ENCODE assay signal across 7 cellular contexts in genomic region chr13:19960673-19961015, GRCh38. TPM values are rescaled to one million over a fixed set of nuclear protein-coding genes. Genes with fewer than 3 reads are reported as not detected.
DNase-seq lines count a peak whose midpoint lies in the region; ATAC-seq and TF ChIP-seq lines count a peak whose summit lies in the region.

No MANE protein-coding gene starts in this region.

- H3K27ac ChIP-seq in HCT116 (ENCODE audit: low read depth, low read length) (no peak overlapping the region; the same call in 1 of the 2 replicates), SK-N-MC (0 out of 2 replicates have a peak overlapping the region, but pooled peaks have one; percentile 3), esophagus muscularis mucosa (replicated peaks in 1 of 4) (peak overlapping the region; percentile 97 to 99 (median 98))

- intact Hi-C loops in HCT116 (cut with micrococcal nuclease): loop anchor here (2.0 kb wide), 1 partner anchor 34 kb away; no protein-coding TSS in a partner anchor
- intact Hi-C loops in esophagus muscularis mucosa (cut with DNase I): loop anchor here (5.0 kb wide), 1 partner anchor 33 kb away; no protein-coding TSS in a partner anchor

- H3K27me3 ChIP-seq in HCT116 (ENCODE audit: insufficient read depth, low read length): no peaks in the 10 kb centered on the region
- H3K27me3 ChIP-seq in esophagus muscularis mucosa: no peaks in the 10 kb centered on the region

- H2AFZ ChIP-seq in HCT116 (ENCODE audit: low read depth, low read length, poor library complexity, severe bottlenecking): no peak overlapping the region

- H3K4me3 ChIP-seq in HCT116 (replicated peaks in 1 of 2; ENCODE audit: low read depth in 1 of 2, low read length in 2 of 2) (peak overlapping the region; percentile 0 to 89; a peak in 3 of 4 replicates), SK-N-MC (peak overlapping the region; percentile 93), esophagus muscularis mucosa (peak overlapping the region; percentile 70 to 84 (median 73)), skeletal muscle cell (ENCODE audit: low read depth, low read length) (peak overlapping the region; percentile 88)

- 84% methylated on average over 2 of the region's 2 CpGs for WGBS in esophagus muscularis mucosa

- no peak for TF ChIP-seq EP300 in esophagus muscularis mucosa (IDR thresholded peaks at IDR 0.05)

- peaks cover 15 to 22% of the 10 kb centered on the region in 2 experiments; a peak in 3 of 4 replicates for H3K36me3 ChIP-seq in HCT116 (ENCODE audit: control insufficient read depth in 1 of 2, insufficient read depth in 2 of 2, low read length in 2 of 2)
- H3K36me3 ChIP-seq in SK-N-MC (ENCODE audit: insufficient read depth, low read length): peaks cover 43% of the 10 kb centered on the region
- H3K36me3 ChIP-seq in esophagus muscularis mucosa: peaks cover 0 to 8% (median 6%) of the 10 kb centered on the region in 4 donors

- H4K20me1 ChIP-seq in HCT116 (ENCODE audit: insufficient read depth): peaks cover 12% of the 10 kb centered on the region; the same call in 1 of the 2 replicates

- H3K9ac ChIP-seq in HCT116 (ENCODE audit: low read length) (0 out of 2 replicates have a peak overlapping the region, but pooled peaks have one; percentile 1), SK-N-MC (ENCODE audit: insufficient read length) (peak overlapping the region; percentile 27)

- H3K9me3 ChIP-seq in HCT116 (ENCODE audit: control insufficient read depth in 1 of 2, insufficient read depth in 1 of 2, low read depth in 1 of 2, low read length in 2 of 2) (no peaks in the 10 kb centered on the region), SK-N-MC (ENCODE audit: low read depth, low read length) (no peaks in the 10 kb centered on the region), esophagus muscularis mucosa (no peaks in the 10 kb centered on the region)

- H3K4me1 ChIP-seq in HCT116 (ENCODE audit: control insufficient read depth in 1 of 2, insufficient read depth in 2 of 2, low read length in 2 of 2): peaks cover 10 to 16% of the 10 kb centered on the region in 2 experiments
- H3K4me1 ChIP-seq in esophagus muscularis mucosa: peaks cover 42 to 64% (median 62%) of the 10 kb centered on the region in 4 donors

- BruUV-seq in HCT116 (replicated peaks; lab: Mats Ljungman, UMichigan): TSS peak; percentile 49

- ATAC-seq in HCT116 (no peak), HG03097 (IDR thresholded peaks at IDR 0.05; ENCODE audit: low FRiP score, unreplicated experiment) (no peak)

- CTCF ChIA-PET in HCT116 (lab: Charles Lee): interaction anchor here (1.0 kb wide), 1 partner anchor 33 kb away, joined by 8 read pairs; no protein-coding TSS in a partner anchor

- H3K79me2 ChIP-seq in HCT116 (ENCODE audit: insufficient read depth, low read length): peaks cover 63% of the 10 kb centered on the region

- no peak for TF ChIP-seq CTCF in HCT116 (IDR thresholded peaks at IDR 0.05 in 2 of 3, conservative IDR thresholded peaks at IDR 0.05 in 1 of 3; ENCODE audit: borderline replicate concordance in 1 of 3, insufficient read depth in 1 of 3, low read depth in 2 of 3, low read length in 2 of 3)
- no peak for TF ChIP-seq CTCF in esophagus muscularis mucosa (IDR thresholded peaks at IDR 0.05)

- peak overlapping the region; percentile 84 for H3K4me2 ChIP-seq in HCT116 (ENCODE audit: low read length)

- DNase-seq in HCT116 (ENCODE audit: low read depth, low spot score): no peak
- DNase-seq in SK-N-MC (ENCODE audit: low read depth, low spot score): no peak
- no peak for DNase-seq in esophagus muscularis mucosa (ENCODE audit: extremely low spot score)
- no peak for DNase-seq in skeletal muscle cell (ENCODE audit: low read depth)
- DNase-seq in SW 1271 (lab: John Stamatoyannopoulos, UW): no peak
- DNase-seq in HPDE6-E6E7 (ENCODE audit: extremely low spot score): no peak

- no peaks in the 10 kb centered on the region for H3K9me2 ChIP-seq in HCT116 (ENCODE audit: insufficient read depth)

- POLR2A ChIA-PET in HCT116 (lab: Charles Lee): interaction anchor here (0.5 to 0.6 kb wide), 2 partner anchors 21 to 299 kb away, joined by 3 read pairs; no protein-coding TSS in a partner anchor

- TF ChIP-seq POLR2A in HCT116 (IDR thresholded peaks at IDR 0.05; ENCODE audit: borderline replicate concordance, extremely low read depth, insufficient read depth, insufficient read length): no peak
- TF ChIP-seq POLR2A in esophagus muscularis mucosa (IDR thresholded peaks at IDR 0.05; ENCODE audit: low read depth): no peak

- no peak for TF ChIP-seq RAD21 in HCT116 (IDR thresholded peaks at IDR 0.05; ENCODE audit: low read depth)

- RAD21 ChIA-PET in HCT116 (lab: Charles Lee; ENCODE audit: low non-redundant PET in 1 of 2, low total read pairs in 2 of 2, uncharacterized antibody in 2 of 2, unreplicated experiment in 2 of 2): no interaction called here

TF ChIP-seq in HCT116, 20 proteins besides CTCF, POLR2A, EP300 and RAD21:
- TF ChIP-seq SP1 (IDR thresholded peaks at IDR 0.05; ENCODE audit: low read depth): no peak
- TF ChIP-seq CBX3 (IDR thresholded peaks at IDR 0.05; ENCODE audit: low read depth): no peak

RNA-seq across cellular contexts. Expression of gene ZMYM2, which starts 2.1 kb away (rescaled TPM):
- total RNA-seq in HCT116 (2021; ENCODE audit: unreplicated experiment) (53.0 TPM), esophagus muscularis mucosa (10 to 100 TPM; 36.8 to 49.4 (median 45.5) TPM)
- 9.8 and 10.3 TPM in 2 replicates for polyA plus RNA-seq in HCT116 (2012)
